ENCODE assay signal across 8 cellular contexts in the genomic region with DNA sequence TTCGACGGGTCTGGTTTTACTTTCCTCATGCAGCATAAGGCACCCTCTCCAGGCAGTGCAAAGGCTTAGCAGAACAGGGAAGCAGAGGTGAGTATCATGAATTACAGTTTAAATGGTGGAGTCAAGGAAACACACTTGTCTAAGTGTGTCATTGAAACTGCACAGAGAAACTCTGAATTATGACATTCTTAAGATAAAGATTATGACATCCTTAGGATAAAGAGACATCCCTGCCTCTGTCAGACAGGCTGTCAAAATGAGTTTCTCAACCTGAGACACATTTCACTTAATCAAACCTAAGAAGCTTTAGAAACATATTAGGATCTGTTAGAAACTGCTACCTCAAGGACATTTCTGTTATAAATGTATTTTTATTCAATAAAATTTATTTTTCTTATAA.
"Had no signal": no experiment of that assay in that cellular context is flagged by ENCODE, and none has a peak within 500 bp of the region (broad histone marks: within the 10 kb centered on the region; RNA-seq: fewer than 3 reads in every experiment).

No MANE protein-coding gene starts in this region.

- H3K4me2 ChIP-seq: GM23338 had no signal

- DNase-seq: H9, HCEC 1CT, KG1 had no signal

- H3K4me3 ChIP-seq: GM23338 had no signal

- H3K4me3 Mint-ChIP-seq: GM23338, H9 had no signal

- H3K4me1 Mint-ChIP-seq: GM23338, H9 had no signal

- H3K27ac Mint-ChIP-seq: GM23338, H9, IgD-negative memory B cell had no signal

- H3K36me3 Mint-ChIP-seq: IgD-negative memory B cell had no signal

- ATAC-seq: GM23338, HepG2 had no signal

- FAIRE-seq: H1, H54, HepG2 had no signal

- H3K9me3 Mint-ChIP-seq: GM23338, H9, IgD-negative memory B cell had no signal
